Comparison of ENCODE assay signal across 25 cellular contexts in the genomic region with DNA sequence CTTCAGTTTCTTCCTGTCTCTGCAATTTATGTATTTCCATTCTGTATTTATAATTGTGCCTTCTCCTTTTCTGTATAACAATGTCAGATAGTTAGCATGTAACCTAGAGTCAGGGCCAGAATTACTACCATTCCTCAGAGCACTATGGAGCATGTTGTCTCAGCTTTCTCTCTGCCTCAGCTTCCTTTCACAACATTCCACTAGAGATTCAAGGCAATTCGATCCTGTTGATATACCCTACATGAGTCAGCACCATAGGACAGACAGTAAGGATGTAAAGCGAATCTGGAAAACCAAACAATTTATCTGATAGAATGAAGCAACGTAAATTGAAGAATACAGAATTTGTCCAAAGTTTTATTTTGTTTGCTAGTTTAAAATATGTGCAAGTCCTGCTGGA.
"Had no signal": no experiment of that assay in that cellular context is flagged by ENCODE, and none has a peak within 500 bp of the region (broad histone marks: within the 10 kb centered on the region; RNA-seq: fewer than 3 reads in every experiment).

No MANE protein-coding gene starts in this region.

- H3K27ac Mint-ChIP-seq: activated CD4-positive, alpha-beta memory T cell treated with anti-CD3 and anti-CD28 coated beads, Interleukin-2, amount 10 ng/mL, durations not matched to agents 7 days and 5 days; activated naive CD8-positive, alpha-beta T cell treated with anti-CD3 and anti-CD28 coated beads, Interleukin-2, amount 50 U/mL, for 24 hours; endodermal cell; mesothelial cell of epicardium; naive thymus-derived CD8-positive, alpha-beta T cell; T-helper 17 cell had no signal

- DNase-seq: activated CD4-positive, alpha-beta memory T cell treated with anti-CD3 and anti-CD28 coated beads, Interleukin-2, amount 10 ng/mL, durations not matched to agents 7 days and 5 days; activated CD4-positive, alpha-beta T cell treated with anti-CD3 and anti-CD28 coated beads for 4 hours; activated CD4-positive, CD25-positive, alpha-beta regulatory T cell; activated gamma-delta T cell; activated naive CD4-positive, alpha-beta T cell treated with anti-CD3 and anti-CD28 coated beads, Interleukin-2, amount 50 U/mL, for 16 hours; activated naive CD8-positive, alpha-beta T cell treated with anti-CD3 and anti-CD28 coated beads, Interleukin-2, amount 50 U/mL, for 24 hours; body of pancreas; central memory CD4-positive, alpha-beta T cell; endodermal cell; esophagus squamous epithelium; head of caudate nucleus; hypothalamus; left colon; lower lobe of right lung; naive thymus-derived CD8-positive, alpha-beta T cell; ovary; stimulated activated CD4-positive, alpha-beta T cell treated with anti-CD3 and anti-CD28 coated beads, Interleukin-4, amount 100 ng/mL, for 24 hours; stimulated activated naive CD4-positive, alpha-beta T cell treated with Interleukin-2 at 50 U/mL for 16 hours; T-helper 17 cell; upper lobe of left lung had no signal

- H3K36me3 ChIP-seq: esophagus squamous epithelium, gastroesophageal sphincter, lower lobe of right lung, neutrophil, ovary, prostate gland, thoracic aorta, upper lobe of left lung had no signal

- H3K9me3 ChIP-seq: body of pancreas, esophagus squamous epithelium, gastroesophageal sphincter, lower lobe of right lung, neutrophil, ovary, prostate gland, thoracic aorta, upper lobe of left lung had no signal

- H3K27ac ChIP-seq: body of pancreas, esophagus squamous epithelium, gastroesophageal sphincter, lower lobe of right lung, neutrophil, ovary, prostate gland, thoracic aorta, upper lobe of left lung had no signal

- H3K4me1 ChIP-seq: body of pancreas, esophagus squamous epithelium, lower lobe of right lung, prostate gland, upper lobe of left lung had no signal

- H3K4me3 ChIP-seq: body of pancreas, esophagus squamous epithelium, gastroesophageal sphincter, lower lobe of right lung, ovary, prostate gland, thoracic aorta, upper lobe of left lung had no signal

- H3K27me3 Mint-ChIP-seq: activated CD4-positive, alpha-beta memory T cell treated with anti-CD3 and anti-CD28 coated beads, Interleukin-2, amount 10 ng/mL, durations not matched to agents 7 days and 5 days; activated naive CD8-positive, alpha-beta T cell treated with anti-CD3 and anti-CD28 coated beads, Interleukin-2, amount 50 U/mL, for 24 hours; naive thymus-derived CD8-positive, alpha-beta T cell; T-helper 17 cell had no signal

- H3K4me3 Mint-ChIP-seq: activated CD4-positive, alpha-beta memory T cell treated with anti-CD3 and anti-CD28 coated beads, Interleukin-2, amount 10 ng/mL, durations not matched to agents 7 days and 5 days; activated naive CD8-positive, alpha-beta T cell treated with anti-CD3 and anti-CD28 coated beads, Interleukin-2, amount 50 U/mL, for 24 hours; endodermal cell; mesothelial cell of epicardium; naive thymus-derived CD8-positive, alpha-beta T cell; T-helper 17 cell had no signal

- H3K4me1 Mint-ChIP-seq: activated CD4-positive, alpha-beta memory T cell treated with anti-CD3 and anti-CD28 coated beads, Interleukin-2, amount 10 ng/mL, durations not matched to agents 7 days and 5 days; activated naive CD8-positive, alpha-beta T cell treated with anti-CD3 and anti-CD28 coated beads, Interleukin-2, amount 50 U/mL, for 24 hours; naive thymus-derived CD8-positive, alpha-beta T cell; T-helper 17 cell had no signal

- ATAC-seq: activated naive CD8-positive, alpha-beta T cell treated with anti-CD3 and anti-CD28 coated beads, Interleukin-2, amount 50 U/mL, for 24 hours; body of pancreas; gastroesophageal sphincter; left colon; lower lobe of right lung; naive thymus-derived CD8-positive, alpha-beta T cell; T-helper 17 cell had no signal

- H3K36me3 Mint-ChIP-seq: mesothelial cell of epicardium; naive thymus-derived CD8-positive, alpha-beta T cell had no signal
